1 cellular context compared by ENCODE assay signal in genomic region chr6:13484827-13485226, GRCh38.
TF ChIP-seq lines count a peak whose summit lies in the region.

No MANE protein-coding gene starts in this region.

TF ChIP-seq in GM23338, 12 proteins besides CTCF, POLR2A, EP300 and RAD21:
- no peak for TF ChIP-seq ZNF462 (CRISPR knock-in tag; IDR thresholded peaks at IDR 0.05)
- no peak for TF ChIP-seq CREB1 (CRISPR knock-in tag; IDR thresholded peaks at IDR 0.05; ENCODE audit: low read depth)
- no peak for TF ChIP-seq STAT1 (IDR thresholded peaks at IDR 0.05; ENCODE audit: unreplicated experiment)
- TF ChIP-seq JUNB (IDR thresholded peaks at IDR 0.05; ENCODE audit: unreplicated experiment) = no peak
- TF ChIP-seq ZNF114 (CRISPR knock-in tag; IDR thresholded peaks at IDR 0.05) = no peak
- TF ChIP-seq POLR2AphosphoS5 (IDR thresholded peaks at IDR 0.05; ENCODE audit: low read depth) = no peak
- TF ChIP-seq EZH2 (IDR thresholded peaks at IDR 0.05; ENCODE audit: low read depth, unreplicated experiment) = no peak
